In the genomic region with DNA sequence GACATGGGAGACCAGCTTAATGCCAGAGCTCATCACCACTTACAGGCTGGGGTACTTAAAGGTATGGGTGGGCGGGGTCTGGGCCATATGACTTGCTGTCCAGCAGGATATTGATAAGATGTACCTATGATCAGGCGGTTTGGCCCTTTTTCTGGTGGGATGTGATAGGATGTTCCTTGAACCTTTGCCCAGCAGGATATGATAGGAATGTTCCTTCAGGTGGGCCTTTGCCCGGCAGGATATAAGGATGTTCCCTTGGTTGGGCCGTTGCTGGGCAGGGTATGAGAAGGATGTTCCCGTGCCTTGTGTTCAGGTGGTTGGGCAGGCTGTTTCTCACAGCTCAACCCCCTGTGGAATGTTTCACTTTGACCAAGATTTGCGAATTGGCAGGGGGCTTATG, we compare ENCODE assay signal across 21 cellular contexts.
"Had no signal": no experiment of that assay in that cellular context is flagged by ENCODE, and none has a peak within 500 bp of the region (broad histone marks: within the 10 kb centered on the region; RNA-seq: fewer than 3 reads in every experiment).

No MANE protein-coding gene starts in this region.

- DNase-seq: Kasumi-1, KG1, MM.1S, NCI-H1092 treated with DMSO at 0.1 percent for 48 hours, NCI-H1436, NCI-H187, NCI-H2029, NCI-H2081 treated with DMSO at 0.1 percent for 48 hours, NCI-H2171, NCI-H226, NCI-H446, NCI-H510A, NCI-H524 treated with DMSO at 0.1 percent for 48 hours, NCI-H69, NCI-H774, Right ventricle myocardium superior, RPMI8226, SIG-M5 had no signal

- H3K27ac ChIP-seq: SJSA1, SK-N-MC had no signal

- H3K4me1 ChIP-seq: SJSA1 had no signal

- H3K9me3 ChIP-seq: SJSA1 had no signal

- H3K36me3 ChIP-seq: SJSA1 had no signal

- H3K4me3 ChIP-seq: SJSA1, SK-N-MC had no signal

- FAIRE-seq: RCC 7860 had no signal

- H3K27me3 ChIP-seq: SJSA1 had no signal
